Comparison of ENCODE assay signal across 6 cellular contexts in the genomic region with DNA sequence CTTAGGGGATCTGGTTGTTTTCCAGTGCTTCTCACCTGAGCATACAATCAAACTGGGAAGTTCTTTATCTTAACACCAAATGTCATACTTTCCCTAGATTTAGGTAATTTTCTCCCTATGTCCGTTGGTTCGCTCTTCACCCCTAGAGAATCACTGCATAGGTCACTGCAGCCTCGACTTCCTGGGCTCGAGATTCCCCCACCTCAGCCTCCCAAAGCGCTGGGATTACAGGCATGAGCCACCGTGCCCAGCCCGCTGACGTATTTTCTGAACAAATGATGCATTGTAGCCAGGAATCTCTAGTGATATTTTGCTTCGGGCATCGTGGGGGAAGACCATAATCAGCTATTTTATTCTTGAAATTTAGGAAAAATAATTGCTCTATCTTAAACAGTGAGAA. TPM values are rescaled to one million over a fixed set of nuclear protein-coding genes. Genes with fewer than 3 reads are reported as not detected.
DNase-seq lines count a peak whose midpoint lies in the region; ATAC-seq, FAIRE-seq and TF ChIP-seq lines count a peak whose summit lies in the region.

No MANE protein-coding gene starts in this region.

- H3K9me3 ChIP-seq in mammary epithelial cell (replicated peaks; ENCODE audit: insufficient read depth, low read length): no peaks in the 10 kb centered on the region
- H3K9me3 ChIP-seq in neutrophil: no peaks in the 10 kb centered on the region

- H3K4me1 ChIP-seq in mammary epithelial cell (ENCODE audit: insufficient read depth, low read length) (peaks cover 40% of the 10 kb centered on the region), neutrophil (ENCODE audit: control insufficient read depth in 1 of 2, insufficient read depth in 1 of 2, low read depth in 1 of 2, low read length in 1 of 2) (peaks cover 33% of the 10 kb centered on the region in 2 experiments)

- peak overlapping the region; percentile 72 for H3K4me2 ChIP-seq in mammary epithelial cell (ENCODE audit: insufficient read depth, low read depth, low read length)

- peak overlapping the region; percentile 48 for H2AFZ ChIP-seq in mammary epithelial cell (ENCODE audit: low read depth, low read length)

- no peak for TF ChIP-seq RAD21 in Ishikawa (IDR thresholded peaks at IDR 0.05; ENCODE audit: low read depth)

- H3K27ac ChIP-seq in mammary epithelial cell (ENCODE audit: insufficient read depth, low read depth, low read length) (peak overlapping the region; percentile 91), neutrophil (peak overlapping the region; percentile 96)

- no peak for FAIRE-seq in D721Med (lab: Jason Lieb, UNC)

- intact Hi-C loops in mammary epithelial cell (cut with micrococcal nuclease): no loop called here

- no peak for TF ChIP-seq CTCF in mammary epithelial cell (conservative IDR thresholded peaks at IDR 0.05 in 1 of 2, IDR thresholded peaks at IDR 0.05 in 1 of 2; ENCODE audit: extremely low read depth in 1 of 2, insufficient read depth in 1 of 2, low read depth in 1 of 2, low read length in 2 of 2)
- TF ChIP-seq CTCF in neutrophil (IDR thresholded peaks at IDR 0.05): no peak
- no peak for TF ChIP-seq CTCF in D721Med (IDR thresholded peaks at IDR 0.05; ENCODE audit: insufficient read depth, missing control alignments)

- H3K27me3 ChIP-seq in mammary epithelial cell (ENCODE audit: insufficient read depth, low read length) (no peaks in the 10 kb centered on the region), neutrophil (no peaks in the 10 kb centered on the region)

- no peaks in the 10 kb centered on the region for H4K20me1 ChIP-seq in mammary epithelial cell (ENCODE audit: insufficient read depth, low read length)

- peak overlapping the region; percentile 48 to 80 (median 57) for H3K4me3 ChIP-seq in mammary epithelial cell (replicated peaks in 1 of 3; ENCODE audit: insufficient read depth in 1 of 3, low read depth in 2 of 3, low read length in 3 of 3)
- peak overlapping the region; percentile 87 to 96 for H3K4me3 ChIP-seq in neutrophil (ENCODE audit: low read depth in 1 of 2, low read length in 1 of 2)

- WGBS in mammary epithelial cell (ENCODE audit: low coverage, missing lambda C conversion rate): 0% methylated on average over 10 of the region's 10 CpGs

- CTCF ChIA-PET in mammary epithelial cell (lab: Charles Lee; ENCODE audit: low non-redundant PET): no interaction called here

- ATAC-seq in GM18861 (IDR thresholded peaks at IDR 0.05; ENCODE audit: unreplicated experiment): no peak

- DNase-seq in mammary epithelial cell (peak; percentile 57), cortex of kidney (lab: John Stamatoyannopoulos, UW) (no peak), D721Med (ENCODE audit: insufficient read length, low spot score) (no peak)

- peak overlapping the region; percentile 100 for H3K9ac ChIP-seq in mammary epithelial cell (ENCODE audit: insufficient read depth, low read length)

- dilution Hi-C loops in mammary epithelial cell (cut with HindIII; ENCODE audit: low sequenced_read_pairs): loop anchor here (5.0 kb wide), 2 partner anchors 52 to 107 kb away; a partner anchor contains a TSS

- no TSS peak for BruUV-seq in mammary epithelial cell (replicated peaks; lab: Mats Ljungman, UMichigan)

- TF ChIP-seq EP300 in Ishikawa (IDR thresholded peaks at IDR 0.05; ENCODE audit: borderline replicate concordance): no peak

- in situ Hi-C loops in mammary epithelial cell (cut with MboI; ENCODE audit: low sequenced_read_pairs in 2 of 2): loop anchor here (5.0 to 10.0 kb wide), 2 partner anchors 68 to 71 kb away; a partner anchor contains a TSS

- peaks cover 29% of the 10 kb centered on the region for H3K79me2 ChIP-seq in mammary epithelial cell (ENCODE audit: insufficient read depth, low read length)

- H3K36me3 ChIP-seq in mammary epithelial cell (ENCODE audit: insufficient read depth, low read length) (peaks cover 31% of the 10 kb centered on the region), neutrophil (peaks cover 19% of the 10 kb centered on the region)

TF ChIP-seq in Ishikawa, 13 proteins besides CTCF, POLR2A, EP300 and RAD21:
- TF ChIP-seq, protein P1, sequence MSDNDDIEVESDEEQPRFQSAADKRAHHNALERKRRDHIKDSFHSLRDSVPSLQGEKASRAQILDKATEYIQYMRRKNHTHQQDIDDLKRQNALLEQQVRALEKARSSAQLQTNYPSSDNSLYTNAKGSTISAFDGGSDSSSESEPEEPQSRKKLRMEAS (IDR thresholded peaks at IDR 0.05): no peak
- TF ChIP-seq CEBPB (IDR thresholded peaks at IDR 0.05) (no peak), CREB1 (IDR thresholded peaks at IDR 0.05; ENCODE audit: low read depth) (0 out of 2 replicates have a peak, but pooled peaks have one; percentile 13)
TF ChIP-seq in Ishikawa: peak in this region for 1.

RNA-seq across cellular contexts. Expression of a gene that starts 1.1 kb away (rescaled TPM):
- total RNA-seq in mammary epithelial cell: 1,000 to 10,000 TPM in 1 of 2 donors, 100 to 1,000 TPM in 1; 847 to 3,248 TPM
- 7,406 TPM for polyA plus RNA-seq in mammary epithelial cell
- polyA minus RNA-seq in mammary epithelial cell: 2,718 TPM

RNA-seq across cellular contexts. Expression of a gene that starts 2.7 kb away (rescaled TPM):
- 1 to 10 TPM; 2.7 TPM for total RNA-seq in mammary epithelial cell
- polyA plus RNA-seq in mammary epithelial cell: 0.87 TPM
- polyA minus RNA-seq in mammary epithelial cell: 2.1 TPM

RNA-seq across cellular contexts. Expression of a gene that starts 11.0 kb away (rescaled TPM):
- 100 to 1,000 TPM; 127 to 221 TPM for total RNA-seq in mammary epithelial cell
- polyA plus RNA-seq in mammary epithelial cell: 425 TPM
- 106 TPM for polyA minus RNA-seq in mammary epithelial cell

RNA-seq across cellular contexts. Expression of a gene that starts 12.7 kb away (rescaled TPM):
- 100 to 1,000 TPM; 166 to 366 TPM for total RNA-seq in mammary epithelial cell
- polyA plus RNA-seq in mammary epithelial cell: 236 TPM
- 447 TPM for polyA minus RNA-seq in mammary epithelial cell

RNA-seq across cellular contexts. Expression of a gene that starts 35.4 kb away (rescaled TPM):
- 1 to 10 TPM; 2.0 to 3.6 TPM for total RNA-seq in mammary epithelial cell
- polyA plus RNA-seq in mammary epithelial cell: 4.0 TPM
- 9.6 TPM for polyA minus RNA-seq in mammary epithelial cell
